ENCODE assay signal across 1 cellular context in the genomic region with DNA sequence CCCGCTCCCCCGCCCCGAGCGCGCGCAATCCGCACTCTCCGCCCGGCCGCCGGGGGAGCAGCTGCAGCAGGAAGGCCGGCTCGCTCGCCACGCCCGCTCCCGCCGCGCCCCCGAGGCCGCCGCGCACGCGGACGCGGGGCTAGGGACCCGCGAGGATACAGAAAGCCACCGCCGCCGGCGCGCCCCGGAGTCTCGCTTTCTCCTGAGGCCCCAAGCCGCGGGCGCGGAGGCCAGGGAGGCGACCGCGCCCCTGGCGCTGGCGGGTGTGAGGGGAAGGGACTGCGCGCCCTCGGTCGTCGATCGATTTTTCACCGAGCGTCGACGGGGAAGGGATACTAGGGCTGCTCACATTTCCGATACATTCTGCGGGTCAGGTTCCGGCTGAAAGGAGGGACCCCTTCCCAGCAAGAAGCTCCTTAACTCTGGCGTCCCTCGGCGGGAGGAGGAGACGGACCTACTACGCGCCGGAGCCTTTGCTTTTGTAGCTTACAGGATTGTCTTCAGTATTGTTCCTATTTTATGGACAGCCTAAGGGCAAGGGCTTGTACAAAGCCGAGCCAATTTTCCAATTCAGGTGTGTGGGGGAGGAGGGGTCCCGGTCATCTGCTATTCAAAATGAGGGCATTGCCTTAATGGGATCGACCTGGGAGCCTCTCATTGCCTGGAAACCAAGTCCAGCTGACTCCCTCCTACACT.
A peak's percentile ranks its signal among the peaks of the same experiment; 100 is the strongest.
TF ChIP-seq lines count a peak whose summit lies in the region.

No MANE protein-coding gene starts in this region.

TF ChIP-seq in K562, 482 proteins besides CTCF, POLR2A, EP300 and RAD21 (continued from another document and continues in another):
- TF ChIP-seq, protein P1, sequence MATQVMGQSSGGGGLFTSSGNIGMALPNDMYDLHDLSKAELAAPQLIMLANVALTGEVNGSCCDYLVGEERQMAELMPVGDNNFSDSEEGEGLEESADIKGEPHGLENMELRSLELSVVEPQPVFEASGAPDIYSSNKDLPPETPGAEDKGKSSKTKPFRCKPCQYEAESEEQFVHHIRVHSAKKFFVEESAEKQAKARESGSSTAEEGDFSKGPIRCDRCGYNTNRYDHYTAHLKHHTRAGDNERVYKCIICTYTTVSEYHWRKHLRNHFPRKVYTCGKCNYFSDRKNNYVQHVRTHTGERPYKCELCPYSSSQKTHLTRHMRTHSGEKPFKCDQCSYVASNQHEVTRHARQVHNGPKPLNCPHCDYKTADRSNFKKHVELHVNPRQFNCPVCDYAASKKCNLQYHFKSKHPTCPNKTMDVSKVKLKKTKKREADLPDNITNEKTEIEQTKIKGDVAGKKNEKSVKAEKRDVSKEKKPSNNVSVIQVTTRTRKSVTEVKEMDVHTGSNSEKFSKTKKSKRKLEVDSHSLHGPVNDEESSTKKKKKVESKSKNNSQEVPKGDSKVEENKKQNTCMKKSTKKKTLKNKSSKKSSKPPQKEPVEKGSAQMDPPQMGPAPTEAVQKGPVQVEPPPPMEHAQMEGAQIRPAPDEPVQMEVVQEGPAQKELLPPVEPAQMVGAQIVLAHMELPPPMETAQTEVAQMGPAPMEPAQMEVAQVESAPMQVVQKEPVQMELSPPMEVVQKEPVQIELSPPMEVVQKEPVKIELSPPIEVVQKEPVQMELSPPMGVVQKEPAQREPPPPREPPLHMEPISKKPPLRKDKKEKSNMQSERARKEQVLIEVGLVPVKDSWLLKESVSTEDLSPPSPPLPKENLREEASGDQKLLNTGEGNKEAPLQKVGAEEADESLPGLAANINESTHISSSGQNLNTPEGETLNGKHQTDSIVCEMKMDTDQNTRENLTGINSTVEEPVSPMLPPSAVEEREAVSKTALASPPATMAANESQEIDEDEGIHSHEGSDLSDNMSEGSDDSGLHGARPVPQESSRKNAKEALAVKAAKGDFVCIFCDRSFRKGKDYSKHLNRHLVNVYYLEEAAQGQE (CRISPR knock-in tag; IDR thresholded peaks at IDR 0.05; ENCODE audit: low read depth), result no peak
- no peak for TF ChIP-seq BDP1 (IDR thresholded peaks at IDR 0.05; ENCODE audit: insufficient read depth, insufficient read length)
- TF ChIP-seq, protein P2, sequence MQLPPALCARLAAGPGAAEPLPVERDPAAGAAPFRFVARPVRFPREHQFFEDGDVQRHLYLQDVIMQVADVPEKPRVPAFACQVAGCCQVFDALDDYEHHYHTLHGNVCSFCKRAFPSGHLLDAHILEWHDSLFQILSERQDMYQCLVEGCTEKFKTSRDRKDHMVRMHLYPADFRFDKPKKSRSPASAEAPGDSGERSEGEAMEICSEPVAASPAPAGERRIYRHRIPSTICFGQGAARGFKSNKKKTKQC (CRISPR knock-in tag; IDR thresholded peaks at IDR 0.05), result peak; percentile 56; the same call in 1 of the 2 replicates
- TF ChIP-seq L3MBTL2 (IDR thresholded peaks at IDR 0.05), result peak; percentile 96
- no peak for TF ChIP-seq ARNT (IDR thresholded peaks at IDR 0.05)
- peak; percentile 56 for TF ChIP-seq ZBTB1 (CRISPR knock-in tag; IDR thresholded peaks at IDR 0.05; ENCODE audit: borderline replicate concordance, low read depth)
- no peak for TF ChIP-seq ETV6 (IDR thresholded peaks at IDR 0.05; ENCODE audit: borderline replicate concordance in 1 of 2, low read depth in 2 of 2, low read length in 1 of 2)
- no peak for TF ChIP-seq ETV6 (CRISPR knock-in tag; IDR thresholded peaks at IDR 0.05; ENCODE audit: borderline replicate concordance)
- TF ChIP-seq ZBTB8A (IDR thresholded peaks at IDR 0.05; ENCODE audit: partially characterized antibody), result no peak
- TF ChIP-seq MTA1 (IDR thresholded peaks at IDR 0.05; ENCODE audit: borderline replicate concordance), result no peak
- TF ChIP-seq C11orf30 (IDR thresholded peaks at IDR 0.05; ENCODE audit: low read depth), result no peak
- TF ChIP-seq HDAC1 (IDR thresholded peaks at IDR 0.05), result 0 out of 4 replicates have a peak, but pooled peaks of 1 of the 2 experiments have one; percentile 14
- TF ChIP-seq, protein P3, sequence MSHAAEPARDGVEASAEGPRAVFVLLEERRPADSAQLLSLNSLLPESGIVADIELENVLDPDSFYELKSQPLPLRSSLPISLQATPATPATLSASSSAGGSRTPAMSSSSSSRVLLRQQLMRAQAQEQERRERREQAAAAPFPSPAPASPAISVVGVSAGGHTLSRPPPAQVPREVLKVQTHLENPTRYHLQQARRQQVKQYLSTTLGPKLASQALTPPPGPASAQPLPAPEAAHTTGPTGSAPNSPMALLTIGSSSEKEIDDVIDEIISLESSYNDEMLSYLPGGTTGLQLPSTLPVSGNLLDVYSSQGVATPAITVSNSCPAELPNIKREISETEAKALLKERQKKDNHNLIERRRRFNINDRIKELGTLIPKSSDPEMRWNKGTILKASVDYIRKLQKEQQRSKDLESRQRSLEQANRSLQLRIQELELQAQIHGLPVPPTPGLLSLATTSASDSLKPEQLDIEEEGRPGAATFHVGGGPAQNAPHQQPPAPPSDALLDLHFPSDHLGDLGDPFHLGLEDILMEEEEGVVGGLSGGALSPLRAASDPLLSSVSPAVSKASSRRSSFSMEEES (CRISPR knock-in tag; IDR thresholded peaks at IDR 0.05), result no peak
- no peak for TF ChIP-seq HSF4 (CRISPR knock-in tag; IDR thresholded peaks at IDR 0.05; ENCODE audit: borderline replicate concordance)
- TF ChIP-seq HOXB6 (CRISPR knock-in tag; IDR thresholded peaks at IDR 0.05; ENCODE audit: borderline replicate concordance), result no peak
- TF ChIP-seq, protein P4, sequence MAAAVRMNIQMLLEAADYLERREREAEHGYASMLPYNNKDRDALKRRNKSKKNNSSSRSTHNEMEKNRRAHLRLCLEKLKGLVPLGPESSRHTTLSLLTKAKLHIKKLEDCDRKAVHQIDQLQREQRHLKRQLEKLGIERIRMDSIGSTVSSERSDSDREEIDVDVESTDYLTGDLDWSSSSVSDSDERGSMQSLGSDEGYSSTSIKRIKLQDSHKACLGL (CRISPR knock-in tag; IDR thresholded peaks at IDR 0.05; ENCODE audit: borderline replicate concordance, poor library complexity, severe bottlenecking), result no peak
- peak; percentile 66; the same call in 1 of the 2 replicates for TF ChIP-seq HNRNPL (IDR thresholded peaks at IDR 0.05; ENCODE audit: low read depth, low read length)
- TF ChIP-seq, protein P5, sequence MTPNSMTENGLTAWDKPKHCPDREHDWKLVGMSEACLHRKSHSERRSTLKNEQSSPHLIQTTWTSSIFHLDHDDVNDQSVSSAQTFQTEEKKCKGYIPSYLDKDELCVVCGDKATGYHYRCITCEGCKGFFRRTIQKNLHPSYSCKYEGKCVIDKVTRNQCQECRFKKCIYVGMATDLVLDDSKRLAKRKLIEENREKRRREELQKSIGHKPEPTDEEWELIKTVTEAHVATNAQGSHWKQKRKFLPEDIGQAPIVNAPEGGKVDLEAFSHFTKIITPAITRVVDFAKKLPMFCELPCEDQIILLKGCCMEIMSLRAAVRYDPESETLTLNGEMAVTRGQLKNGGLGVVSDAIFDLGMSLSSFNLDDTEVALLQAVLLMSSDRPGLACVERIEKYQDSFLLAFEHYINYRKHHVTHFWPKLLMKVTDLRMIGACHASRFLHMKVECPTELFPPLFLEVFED (CRISPR knock-in tag; conservative IDR thresholded peaks at IDR 0.05), result no peak
- TF ChIP-seq GABPA (tag; conservative IDR thresholded peaks at IDR 0.05; ENCODE audit: low read depth), result peak; percentile 47; the same call in 1 of the 2 replicates
- TF ChIP-seq NR3C1 (CRISPR knock-in tag; IDR thresholded peaks at IDR 0.05), result no peak
- peak in 1 of 2 experiments; percentile 83; a peak in 1 of 4 replicates for TF ChIP-seq SIN3A (IDR thresholded peaks at IDR 0.05; ENCODE audit: borderline replicate concordance in 2 of 2, control insufficient read depth in 1 of 2, low read depth in 2 of 2, low read length in 2 of 2)
- TF ChIP-seq HMGN3 (IDR thresholded peaks at IDR 0.05; ENCODE audit: borderline replicate concordance, extremely low read depth, insufficient read length, low read depth, low read length), result peak; percentile 90
- TF ChIP-seq FOXP1 (CRISPR knock-in tag; IDR thresholded peaks at IDR 0.05), result 0 out of 2 replicates have a peak, but pooled peaks have one; percentile 73
- TF ChIP-seq, protein P6, sequence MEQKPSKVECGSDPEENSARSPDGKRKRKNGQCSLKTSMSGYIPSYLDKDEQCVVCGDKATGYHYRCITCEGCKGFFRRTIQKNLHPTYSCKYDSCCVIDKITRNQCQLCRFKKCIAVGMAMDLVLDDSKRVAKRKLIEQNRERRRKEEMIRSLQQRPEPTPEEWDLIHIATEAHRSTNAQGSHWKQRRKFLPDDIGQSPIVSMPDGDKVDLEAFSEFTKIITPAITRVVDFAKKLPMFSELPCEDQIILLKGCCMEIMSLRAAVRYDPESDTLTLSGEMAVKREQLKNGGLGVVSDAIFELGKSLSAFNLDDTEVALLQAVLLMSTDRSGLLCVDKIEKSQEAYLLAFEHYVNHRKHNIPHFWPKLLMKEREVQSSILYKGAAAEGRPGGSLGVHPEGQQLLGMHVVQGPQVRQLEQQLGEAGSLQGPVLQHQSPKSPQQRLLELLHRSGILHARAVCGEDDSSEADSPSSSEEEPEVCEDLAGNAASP (IDR thresholded peaks at IDR 0.05), result no peak
- TF ChIP-seq, protein P7, sequence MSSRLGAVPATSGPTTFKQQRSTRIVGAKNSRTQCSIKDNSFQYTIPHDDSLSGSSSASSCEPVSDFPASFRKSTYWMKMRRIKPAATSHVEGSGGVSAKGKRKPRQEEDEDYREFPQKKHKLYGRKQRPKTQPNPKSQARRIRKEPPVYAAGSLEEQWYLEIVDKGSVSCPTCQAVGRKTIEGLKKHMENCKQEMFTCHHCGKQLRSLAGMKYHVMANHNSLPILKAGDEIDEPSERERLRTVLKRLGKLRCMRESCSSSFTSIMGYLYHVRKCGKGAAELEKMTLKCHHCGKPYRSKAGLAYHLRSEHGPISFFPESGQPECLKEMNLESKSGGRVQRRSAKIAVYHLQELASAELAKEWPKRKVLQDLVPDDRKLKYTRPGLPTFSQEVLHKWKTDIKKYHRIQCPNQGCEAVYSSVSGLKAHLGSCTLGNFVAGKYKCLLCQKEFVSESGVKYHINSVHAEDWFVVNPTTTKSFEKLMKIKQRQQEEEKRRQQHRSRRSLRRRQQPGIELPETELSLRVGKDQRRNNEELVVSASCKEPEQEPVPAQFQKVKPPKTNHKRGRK (tag; IDR thresholded peaks at IDR 0.05), result no peak
- peak; percentile 53; the same call in 1 of the 2 replicates for TF ChIP-seq ZNF263 (CRISPR knock-in tag; IDR thresholded peaks at IDR 0.05; ENCODE audit: borderline replicate concordance)
- no peak; the same call in 1 of the 2 replicates for TF ChIP-seq HDAC8 (tag; IDR thresholded peaks at IDR 0.05)
- peak in 1 of 3 experiments; percentile 35 for TF ChIP-seq YY1 (IDR thresholded peaks at IDR 0.05; ENCODE audit: borderline replicate concordance in 1 of 3, control insufficient read depth in 1 of 3, extremely low read depth in 1 of 3, insufficient read depth in 3 of 3, insufficient read length in 1 of 3, insufficient replicate concordance in 2 of 3, low read depth in 1 of 3, low read length in 2 of 3)
- TF ChIP-seq, protein P8, sequence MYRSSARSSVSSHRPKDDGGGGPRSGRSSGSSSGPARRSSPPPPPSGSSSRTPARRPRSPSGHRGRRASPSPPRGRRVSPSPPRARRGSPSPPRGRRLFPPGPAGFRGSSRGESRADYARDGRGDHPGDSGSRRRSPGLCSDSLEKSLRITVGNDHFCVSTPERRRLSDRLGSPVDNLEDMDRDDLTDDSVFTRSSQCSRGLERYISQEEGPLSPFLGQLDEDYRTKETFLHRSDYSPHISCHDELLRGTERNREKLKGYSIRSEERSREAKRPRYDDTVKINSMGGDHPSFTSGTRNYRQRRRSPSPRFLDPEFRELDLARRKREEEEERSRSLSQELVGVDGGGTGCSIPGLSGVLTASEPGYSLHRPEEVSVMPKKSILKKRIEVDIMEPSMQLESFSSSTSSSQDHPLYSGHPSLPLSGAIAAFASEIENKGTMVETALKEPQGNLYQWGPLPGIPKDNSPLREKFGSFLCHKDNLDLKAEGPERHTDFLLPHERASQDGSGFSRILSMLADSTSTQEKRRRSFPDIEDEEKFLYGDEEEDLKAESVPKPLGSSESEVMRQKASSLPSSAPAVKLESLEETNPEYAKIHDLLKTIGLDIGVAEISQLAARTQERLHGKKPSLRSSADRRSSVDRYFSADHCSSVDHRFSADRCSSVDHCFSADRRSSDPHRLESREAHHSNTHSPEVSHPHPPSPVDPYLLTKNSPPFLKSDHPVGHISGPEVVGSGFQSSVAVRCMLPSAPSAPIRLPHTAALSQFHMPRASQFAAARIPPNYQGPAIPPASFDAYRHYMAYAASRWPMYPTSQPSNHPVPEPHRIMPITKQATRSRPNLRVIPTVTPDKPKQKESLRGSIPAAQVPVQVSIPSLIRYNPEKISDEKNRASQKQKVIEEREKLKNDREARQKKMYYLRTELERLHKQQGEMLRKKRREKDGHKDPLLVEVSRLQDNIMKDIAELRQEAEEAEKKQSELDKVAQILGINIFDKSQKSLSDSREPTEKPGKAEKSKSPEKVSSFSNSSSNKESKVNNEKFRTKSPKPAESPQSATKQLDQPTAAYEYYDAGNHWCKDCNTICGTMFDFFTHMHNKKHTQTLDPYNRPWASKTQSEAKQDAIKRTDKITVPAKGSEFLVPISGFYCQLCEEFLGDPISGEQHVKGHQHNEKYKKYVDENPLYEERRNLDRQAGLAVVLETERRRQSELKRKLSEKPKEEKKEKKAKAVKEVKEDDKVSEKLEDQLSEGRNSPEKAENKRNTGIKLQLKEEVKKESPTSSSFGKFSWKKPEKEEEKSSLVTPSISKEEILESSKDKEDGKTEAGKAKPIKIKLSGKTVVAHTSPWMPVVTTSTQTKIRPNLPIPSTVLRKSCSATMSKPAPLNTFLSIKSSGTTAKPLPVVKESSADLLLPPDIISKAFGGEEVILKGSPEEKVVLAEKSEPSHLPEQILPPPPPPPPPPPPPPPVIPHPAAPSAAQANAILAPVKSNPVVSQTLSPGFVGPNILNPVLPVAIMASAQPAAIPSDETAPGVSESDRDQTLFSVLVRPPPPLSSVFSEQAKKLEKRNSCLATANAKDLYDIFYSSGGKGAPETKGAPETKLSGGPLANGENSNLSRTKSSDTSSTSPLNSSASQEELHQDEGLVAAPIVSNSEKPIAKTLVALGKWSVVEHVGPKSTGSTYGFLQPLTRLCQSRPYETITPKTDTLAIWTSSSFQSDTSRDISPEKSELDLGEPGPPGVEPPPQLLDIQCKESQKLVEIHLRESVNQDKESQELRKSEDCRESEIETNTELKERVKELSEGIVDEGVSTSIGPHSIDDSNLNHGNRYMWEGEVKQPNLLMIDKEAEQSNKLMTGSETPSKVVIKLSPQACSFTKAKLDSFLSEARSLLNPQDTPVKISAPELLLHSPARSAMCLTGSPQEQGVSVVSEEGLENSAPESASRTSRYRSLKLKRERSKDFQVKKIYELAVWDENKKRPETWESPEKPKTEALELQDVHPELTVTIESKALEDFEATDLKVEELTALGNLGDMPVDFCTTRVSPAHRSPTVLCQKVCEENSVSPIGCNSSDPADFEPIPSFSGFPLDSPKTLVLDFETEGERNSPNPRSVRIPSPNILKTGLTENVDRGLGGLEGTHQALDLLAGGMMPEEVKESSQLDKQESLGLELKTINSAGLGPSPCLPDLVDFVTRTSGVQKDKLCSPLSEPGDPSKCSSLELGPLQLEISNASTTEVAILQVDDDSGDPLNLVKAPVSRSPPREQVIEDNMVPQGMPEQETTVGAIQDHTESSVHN (IDR thresholded peaks at IDR 0.05; ENCODE audit: borderline replicate concordance in 1 of 2, low read depth in 1 of 2), result no peak
- peak; percentile 40 to 75; a peak in 2 of 4 replicates for TF ChIP-seq NONO (IDR thresholded peaks at IDR 0.05; ENCODE audit: low read depth in 2 of 2, low read length in 1 of 2)
- TF ChIP-seq MCM3 (IDR thresholded peaks at IDR 0.05), result no peak
- peak; percentile 11; the same call in 1 of the 2 replicates for TF ChIP-seq ZNF76 (CRISPR knock-in tag; IDR thresholded peaks at IDR 0.05; ENCODE audit: borderline replicate concordance)
- 0 out of 2 replicates have a peak, but pooled peaks have one; percentile 29 for TF ChIP-seq ZNF668 (CRISPR knock-in tag; IDR thresholded peaks at IDR 0.05)
- peak; percentile 41; the same call in 1 of the 2 replicates for TF ChIP-seq POLR2AphosphoS5 (IDR thresholded peaks at IDR 0.05; ENCODE audit: control insufficient read depth, insufficient read depth, low read depth, low read length)
